In genomic region chr20:25864986-25865714, GRCh38 we compare ENCODE assay signal across 8 cellular contexts.
DNase-seq lines count a peak whose midpoint lies in the region; ATAC-seq and TF ChIP-seq lines count a peak whose summit lies in the region.

No MANE protein-coding gene starts in this region.

- H3K36me3 ChIP-seq in GM06990 (ENCODE audit: control insufficient read depth, insufficient read depth, low read length): no peaks in the 10 kb centered on the region
- H3K36me3 ChIP-seq in WERI-Rb-1: no peaks in the 10 kb centered on the region

- no peak overlapping the region for H3K27ac ChIP-seq in WERI-Rb-1

- no peaks in the 10 kb centered on the region for H3K9me3 ChIP-seq in WERI-Rb-1 (ENCODE audit: severe bottlenecking)

- ATAC-seq in GM18519 (IDR thresholded peaks at IDR 0.05; ENCODE audit: low FRiP score, unreplicated experiment): no peak

- H3K27me3 ChIP-seq in GM06990 (replicated peaks; ENCODE audit: control insufficient read depth, insufficient read depth, low read length): no peaks in the 10 kb centered on the region; the same call in 1 of the 2 replicates
- peaks cover 5% of the 10 kb centered on the region for H3K27me3 ChIP-seq in WERI-Rb-1 (ENCODE audit: insufficient read depth, low read depth, severe bottlenecking)

- H3K4me3 ChIP-seq in GM06990 (replicated peaks; ENCODE audit: low read depth, low read length) (peak overlapping the region; percentile 3; the same call in 1 of the 2 replicates), WERI-Rb-1 (ENCODE audit: low read depth, low read length) (peak overlapping the region; percentile 37), foreskin fibroblast (ENCODE audit: low read depth in 1 of 2, low read length in 2 of 2) (peak overlapping the region; percentile 33 to 45), skeletal muscle cell (ENCODE audit: low read depth, low read length) (peak overlapping the region; percentile 33)

- TF ChIP-seq CTCF in GM06990 (IDR thresholded peaks at IDR 0.05; ENCODE audit: insufficient read depth, low read length, poor library complexity, severe bottlenecking) (no peak), WERI-Rb-1 (IDR thresholded peaks at IDR 0.05; ENCODE audit: low read depth, low read length) (no peak), foreskin fibroblast (IDR thresholded peaks at IDR 0.05; ENCODE audit: low read depth, low read length) (no peak)

- DNase-seq in GM06990 (ENCODE audit: extremely low read depth, insufficient read length) (no peak), WERI-Rb-1 (no peak), foreskin fibroblast (no peak), skeletal muscle cell (ENCODE audit: low read depth) (no peak), SIG-M5 treated with dmso at 0.1 percent for 504 hours (lab: John Stamatoyannopoulos, UW; ENCODE audit: unreplicated experiment) (no peak), D341Med (ENCODE audit: low spot score) (no peak), DMS79 treated with DMSO at 0.1 percent for 48 hours (lab: John Stamatoyannopoulos, UW) (no peak)
